Comparison of ENCODE assay signal across 27 cellular contexts in genomic region chrX:116170444-116170843, GRCh38. TPM values are rescaled to one million over a fixed set of nuclear protein-coding genes. Genes with fewer than 3 reads are reported as not detected.
A peak's percentile ranks its signal among the peaks of the same experiment; 100 is the strongest.
DNase-seq lines count a peak whose midpoint lies in the region; ATAC-seq, FAIRE-seq and TF ChIP-seq lines count a peak whose summit lies in the region.
"Had no signal": no experiment of that assay in that cellular context is flagged by ENCODE, and none has a peak within 500 bp of the region (broad histone marks: within the 10 kb centered on the region; RNA-seq: fewer than 3 reads in every experiment).

AGTR2 (plus strand) TSS chrX:116170744; CDS start chrX:116172281, 1,537 bp downstream.

- peak within 1 kb of the TSS; percentile 4 for H3K4me3 Mint-ChIP-seq in nephron progenitor cell
- H3K4me3 Mint-ChIP-seq: CD14-positive monocyte; CD4-positive, alpha-beta T cell; CD8-positive, alpha-beta memory T cell had no signal

- H3K27me3 ChIP-seq in SJCRH30 (no peaks in the 10 kb centered on the region), lung (ENCODE audit: control insufficient read depth, insufficient read depth) (no peaks in the 10 kb centered on the region), HepG2 (ENCODE audit: control insufficient read depth in 1 of 2, insufficient read depth in 2 of 2, low read length in 2 of 2) (no peaks in the 10 kb centered on the region)
- H3K27me3 ChIP-seq: BE2C had no signal

- H3K4me1 Mint-ChIP-seq in nephron progenitor cell = peaks cover 39% of the 10 kb centered on the region
- H3K4me1 Mint-ChIP-seq: CD14-positive monocyte; CD8-positive, alpha-beta memory T cell had no signal

- FAIRE-seq in HepG2 (lab: Jason Lieb, UNC) = no peak
- FAIRE-seq: D721Med, GM12878, H1 had no signal

- H3K27ac ChIP-seq in SJCRH30 = peak within 1 kb of the TSS; percentile 79; the same call in 1 of the 2 replicates
- no peak within 1 kb of the TSS for H3K27ac ChIP-seq in lung (ENCODE audit: low read depth in 1 of 2, low read length in 1 of 2)
- no peak within 1 kb of the TSS for H3K27ac ChIP-seq in HepG2 (ENCODE audit: extremely low read length, insufficient read depth, low read length)
- H3K27ac ChIP-seq: A549; BLaER1 treated with 17β-estradiol and CSF1 and Interleukin-3, amounts not matched to agents 10 nM and 100 nM; GM23248 had no signal

- TF ChIP-seq RAD21 in HepG2 (CRISPR knock-in tag; IDR thresholded peaks at IDR 0.05) = no peak

- no peak within 1 kb of the TSS for H3K9ac ChIP-seq in HepG2 (ENCODE audit: insufficient read depth, low read depth, low read length)
- H3K9ac ChIP-seq: BLaER1 treated with 17β-estradiol and CSF1 and Interleukin-3, amounts not matched to agents 10 nM and 100 nM; GM23248 had no signal

- in situ Hi-C loops in HepG2 (cut with HindIII; ENCODE audit: extremely low pct_ligation_motif_present, low pct_unique_long_range_greater_than_20kb) = no loop called here

- no peak for ATAC-seq in lung (ENCODE audit: insufficient read depth, low FRiP score)
- ATAC-seq in HepG2 = no peak
- ATAC-seq: A549, GM12878 had no signal

- no TSS peak for BruUV-seq in HepG2 (replicated peaks; lab: Mats Ljungman, UMichigan)

- H3K36me3 ChIP-seq in SJCRH30 = no peaks in the 10 kb centered on the region
- no peaks in the 10 kb centered on the region for H3K36me3 ChIP-seq in lung (ENCODE audit: control insufficient read depth in 2 of 2, insufficient read depth in 2 of 2, low read length in 2 of 2)
- no peaks in the 10 kb centered on the region for H3K36me3 ChIP-seq in HepG2 (replicated peaks in 1 of 2; ENCODE audit: control insufficient read depth in 1 of 2, insufficient read depth in 2 of 2, low read length in 2 of 2)
- H3K36me3 ChIP-seq: BE2C; BLaER1 treated with 17β-estradiol and CSF1 and Interleukin-3, amounts not matched to agents 10 nM and 100 nM had no signal

- no peaks in the 10 kb centered on the region for H4K20me1 ChIP-seq in HepG2 (ENCODE audit: insufficient read depth, low read length)
- H4K20me1 ChIP-seq: BLaER1 treated with 17β-estradiol and CSF1 and Interleukin-3, amounts not matched to agents 10 nM and 100 nM had no signal

- H3K4me2 ChIP-seq in HepG2 (ENCODE audit: low read depth, low read length) = no peak within 1 kb of the TSS
- H3K4me2 ChIP-seq: A549; BLaER1 treated with 17β-estradiol and CSF1 and Interleukin-3, amounts not matched to agents 10 nM and 100 nM had no signal

- no peaks in the 10 kb centered on the region for H3K79me2 ChIP-seq in HepG2 (ENCODE audit: insufficient read depth, low read length)

- intact Hi-C loops in HepG2 (cut with micrococcal nuclease; ENCODE audit: unreplicated experiment) = no loop called here

- no peaks in the 10 kb centered on the region for H3K36me3 Mint-ChIP-seq in nephron progenitor cell (ENCODE audit: low read depth)
- H3K36me3 Mint-ChIP-seq: CD14-positive monocyte; CD8-positive, alpha-beta memory T cell had no signal

- POLR2A ChIA-PET in HepG2 (lab: Yijun Ruan, JAX) = no interaction called here

- H3K9me3 Mint-ChIP-seq in nephron progenitor cell = no peaks in the 10 kb centered on the region
- H3K9me3 Mint-ChIP-seq: CD14-positive monocyte; CD4-positive, alpha-beta T cell had no signal

- DNase-seq in SJCRH30 (peak; percentile 13 to 63), left kidney (ENCODE audit: low read depth, low spot score) (peak; percentile 2), lung (ENCODE audit: low spot score) (no peak), nephron progenitor cell (no peak), NCI-H2171 (lab: John Stamatoyannopoulos, UW) (no peak), HepG2 (ENCODE audit: low spot score) (no peak), OCI-M2 (lab: John Stamatoyannopoulos, UW; ENCODE audit: unreplicated experiment) (no peak), HuH-7 (ENCODE audit: low spot score) (no peak)
- DNase-seq: 8988T; ACHN; AML-193; BE2C; CD4-positive, alpha-beta T cell; CD8-positive, alpha-beta memory T cell; DMS 273 treated with DMSO at 0.1 percent for 48 hours; DMS79; EL; GDM1; GM23248; H7; HCEC 1CT had no signal

- peaks cover 6% of the 10 kb centered on the region for H3K27me3 Mint-ChIP-seq in nephron progenitor cell (ENCODE audit: low read depth, poor library complexity)
- H3K27me3 Mint-ChIP-seq: CD4-positive, alpha-beta T cell had no signal

- H2AFZ ChIP-seq in HepG2 (ENCODE audit: low read length) = no peak within 1 kb of the TSS
- H2AFZ ChIP-seq: GM23248 had no signal

- CTCF ChIA-PET in HepG2 (lab: Yijun Ruan, JAX; ENCODE audit: low intra/inter-chr PET ratio, low total read pairs) = no interaction called here

- H3K4me1 ChIP-seq in SJCRH30 (peaks cover 36% of the 10 kb centered on the region), lung (ENCODE audit: control insufficient read depth in 2 of 2, insufficient read depth in 2 of 2, low read length in 2 of 2) (no peaks in the 10 kb centered on the region), HepG2 (ENCODE audit: insufficient read depth, low read length) (no peaks in the 10 kb centered on the region)
- H3K4me1 ChIP-seq: A549, BE2C had no signal

- H3K9me3 ChIP-seq in SJCRH30 (replicated peaks) = no peaks in the 10 kb centered on the region
- no peaks in the 10 kb centered on the region for H3K9me3 ChIP-seq in lung (ENCODE audit: control insufficient read depth in 2 of 2, insufficient read depth in 1 of 2, low read length in 1 of 2)
- H3K9me3 ChIP-seq in HepG2 (ENCODE audit: low read length) = no peaks in the 10 kb centered on the region
- H3K9me3 ChIP-seq: A549; BE2C; BLaER1 treated with 17β-estradiol and CSF1 and Interleukin-3, amounts not matched to agents 10 nM and 100 nM had no signal

- no peak for TF ChIP-seq POLR2A in HepG2 (IDR thresholded peaks at IDR 0.05; ENCODE audit: insufficient read depth in 1 of 2, low read depth in 2 of 2, low read length in 2 of 2)

- peak within 1 kb of the TSS; percentile 37 for H3K4me3 ChIP-seq in SJCRH30
- H3K4me3 ChIP-seq in lung = no peak within 1 kb of the TSS
- no peak within 1 kb of the TSS for H3K4me3 ChIP-seq in HepG2 (replicated peaks in 1 of 3; ENCODE audit: insufficient read depth in 1 of 3, low read depth in 2 of 3, low read length in 3 of 3)
- H3K4me3 ChIP-seq: A549; BLaER1 treated with 17β-estradiol and CSF1 and Interleukin-3, amounts not matched to agents 10 nM and 100 nM; GM12878; GM23248 had no signal

- no peak for TF ChIP-seq EP300 in HepG2 (IDR thresholded peaks at IDR 0.05; ENCODE audit: low read depth in 2 of 2, low read length in 2 of 2)
- no peak for TF ChIP-seq EP300 in HepG2 (CRISPR knock-in tag; IDR thresholded peaks at IDR 0.05; ENCODE audit: borderline replicate concordance)

- H3K27ac Mint-ChIP-seq in nephron progenitor cell = peak within 1 kb of the TSS; percentile 78
- H3K27ac Mint-ChIP-seq: CD14-positive monocyte; CD4-positive, alpha-beta T cell; CD8-positive, alpha-beta memory T cell had no signal

- no peak for TF ChIP-seq CTCF in lung (IDR thresholded peaks at IDR 0.05; ENCODE audit: control extremely low read depth, extremely low read depth)
- no peak for TF ChIP-seq CTCF in nephron progenitor cell (IDR thresholded peaks at IDR 0.05)
- TF ChIP-seq CTCF in HepG2 (CRISPR knock-in tag; IDR thresholded peaks at IDR 0.05) = no peak

- WGBS in lung, 2 donors = 71 to 74% methylated on average over 3 of the region's 3 CpGs
- 5% methylated on average over 3 of the region's 3 CpGs for WGBS in HepG2 (ENCODE audit: low lambda C conversion rate)

TF ChIP-seq in HepG2, 621 proteins besides CTCF, POLR2A, EP300 and RAD21:
- TF ChIP-seq DDIT3 (CRISPR knock-in tag; IDR thresholded peaks at IDR 0.05) (no peak), ZKSCAN8 (CRISPR knock-in tag; IDR thresholded peaks at IDR 0.05; ENCODE audit: borderline replicate concordance) (no peak), GPN1 (CRISPR knock-in tag; IDR thresholded peaks at IDR 0.05; ENCODE audit: borderline replicate concordance) (no peak), MLLT10 (CRISPR knock-in tag; IDR thresholded peaks at IDR 0.05) (no peak), SCMH1 (CRISPR knock-in tag; IDR thresholded peaks at IDR 0.05; ENCODE audit: borderline replicate concordance) (no peak), DMAP1 (CRISPR knock-in tag; IDR thresholded peaks at IDR 0.05) (no peak), PRMT3 (CRISPR knock-in tag; IDR thresholded peaks at IDR 0.05; ENCODE audit: borderline replicate concordance, low read depth) (no peak), NCOA2 (CRISPR knock-in tag; IDR thresholded peaks at IDR 0.05) (no peak)

RNA-seq across cellular contexts. Expression of gene AGTR2, which starts in this region (rescaled TPM):
- 10.5 and 11.9 TPM in 2 replicates for total RNA-seq in SJCRH30 (2014; rRNA removed; shearing (Covaris generic))
- total RNA-seq in lung (10 to 100 TPM; 33.8 to 35.0 TPM), HepG2 (2016; rRNA removed; fragmentation: Illumina TruSeq; extraction: Trizol) (not detected in 2 replicates)
- polyA plus RNA-seq in lung (10 to 100 TPM in 1 of 2 donors, under 1 TPM in 1; 0.06 to 12.2 TPM), HepG2 (2011; rRNA removed) (not detected in 2 replicates)
- not detected in 2 replicates for total RNA-seq in HepG2 (2016; cell fraction: cytosol; rRNA removed; fragmentation: Illumina TruSeq; extraction: Trizol; ENCODE audit: low read depth)
- not detected in 2 replicates for total RNA-seq in HepG2 (2016; cell fraction: insoluble cytoplasmic fraction; rRNA removed; fragmentation: Illumina TruSeq; extraction: Trizol)
- not detected in 2 replicates for total RNA-seq in HepG2 (2016; cell fraction: membrane; rRNA removed; fragmentation: Illumina TruSeq; extraction: Trizol)
- total RNA-seq in HepG2 (2016; cell fraction: nucleus; rRNA removed; fragmentation: Illumina TruSeq; extraction: Trizol) = not detected in 2 replicates
- not detected in 2 replicates for polyA plus RNA-seq in HepG2 (2011; cell fraction: cytosol; rRNA removed)
- not detected in 2 replicates for polyA plus RNA-seq in HepG2 (2011; cell fraction: nucleus; rRNA removed)
- polyA plus RNA-seq in HepG2 (2012) = not detected in 2 replicates
- polyA plus RNA-seq in HepG2 (2016; cell fraction: cytosol; fragmentation: Illumina TruSeq; extraction: Trizol; ENCODE audit: low read depth) = not detected in 2 replicates
- not detected in 2 replicates for polyA plus RNA-seq in HepG2 (2016; cell fraction: insoluble cytoplasmic fraction; fragmentation: Illumina TruSeq; extraction: Trizol; ENCODE audit: low read depth)
- polyA plus RNA-seq in HepG2 (2016; cell fraction: membrane; fragmentation: Illumina TruSeq; extraction: Trizol; ENCODE audit: low read depth) = not detected in 2 replicates
- polyA plus RNA-seq in HepG2 (2016; cell fraction: nucleus; fragmentation: Illumina TruSeq; extraction: Trizol; ENCODE audit: insufficient read depth, low read depth) = not detected in 2 replicates
- not detected in 2 replicates for polyA minus RNA-seq in HepG2 (2011; rRNA and poly(A)+ RNA removed; ENCODE audit: low replicate concordance)
- not detected in 2 replicates for polyA minus RNA-seq in HepG2 (2011; cell fraction: cytosol; rRNA and poly(A)+ RNA removed)
- not detected in 2 replicates for polyA minus RNA-seq in HepG2 (2011; cell fraction: nucleus; rRNA and poly(A)+ RNA removed)
- total RNA-seq: CD4-positive, alpha-beta T cell; CD8-positive, alpha-beta memory T cell; GM12878; GM23248; H1; H7 had no signal
- polyA plus RNA-seq: A549; CD14-positive monocyte; CD8-positive, alpha-beta memory T cell; GM23248; H1 had no signal

Comparison
In these comparisons a context has a peak if more than half of its experiments do, and no peak if none do; other contexts are left out.
1. RNA of gene AGTR2 (total RNA-seq): 33.8 to 35.0 TPM in lung and 10.5 to 11.9 TPM in SJCRH30; not detected in HepG2; every median in the first group is over 10 times any median in the second.
2. DNase-seq: peak in SJCRH30 (2 of 2) and left kidney (single experiment); none in lung (single experiment), nephron progenitor cell (single experiment), NCI-H2171 (single experiment), HepG2 (single experiment), OCI-M2 (single experiment) and HuH-7 (single experiment).